In the genomic region with DNA sequence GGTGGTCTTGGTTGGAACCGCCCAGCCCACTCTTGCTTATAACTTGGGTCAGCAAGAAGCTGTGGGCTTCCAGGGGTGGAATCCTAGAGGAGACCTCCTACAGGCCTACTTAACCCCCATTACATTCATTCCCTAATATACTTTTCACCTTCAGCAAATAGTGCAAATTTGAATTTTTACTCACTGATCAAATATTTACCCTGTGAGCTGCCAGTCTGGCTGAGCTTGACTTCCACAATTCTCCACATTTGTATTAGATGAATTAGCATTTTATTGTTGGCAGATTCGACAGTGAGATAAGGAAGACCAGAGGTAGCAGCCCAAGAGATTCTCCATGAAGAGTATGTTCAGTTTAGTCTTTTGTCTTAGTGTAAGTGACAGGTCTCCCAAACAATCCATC, we compare ENCODE assay signal across 1 cellular context.
TF ChIP-seq lines count a peak whose summit lies in the region.

No MANE protein-coding gene starts in this region.

TF ChIP-seq in A549, 52 proteins besides CTCF, POLR2A, EP300 and RAD21 (continued from another document):
- TF ChIP-seq, protein P1, sequence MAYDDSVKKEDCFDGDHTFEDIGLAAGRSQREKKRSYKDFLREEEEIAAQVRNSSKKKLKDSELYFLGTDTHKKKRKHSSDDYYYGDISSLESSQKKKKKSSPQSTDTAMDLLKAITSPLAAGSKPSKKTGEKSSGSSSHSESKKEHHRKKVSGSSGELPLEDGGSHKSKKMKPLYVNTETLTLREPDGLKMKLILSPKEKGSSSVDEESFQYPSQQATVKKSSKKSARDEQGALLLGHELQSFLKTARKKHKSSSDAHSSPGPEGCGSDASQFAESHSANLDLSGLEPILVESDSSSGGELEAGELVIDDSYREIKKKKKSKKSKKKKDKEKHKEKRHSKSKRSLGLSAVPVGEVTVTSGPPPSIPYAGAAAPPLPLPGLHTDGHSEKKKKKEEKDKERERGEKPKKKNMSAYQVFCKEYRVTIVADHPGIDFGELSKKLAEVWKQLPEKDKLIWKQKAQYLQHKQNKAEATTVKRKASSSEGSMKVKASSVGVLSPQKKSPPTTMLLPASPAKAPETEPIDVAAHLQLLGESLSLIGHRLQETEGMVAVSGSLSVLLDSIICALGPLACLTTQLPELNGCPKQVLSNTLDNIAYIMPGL (CRISPR knock-in tag; IDR thresholded peaks at IDR 0.05; ENCODE audit: borderline replicate concordance): no peak
- TF ChIP-seq KDM5A (IDR thresholded peaks at IDR 0.05): no peak
- no peak for TF ChIP-seq CBX2 (IDR thresholded peaks at IDR 0.05; ENCODE audit: borderline replicate concordance, low read depth)
- no peak for TF ChIP-seq TFCP2L1 (CRISPR knock-in tag; IDR thresholded peaks at IDR 0.05)
- TF ChIP-seq, protein P2, sequence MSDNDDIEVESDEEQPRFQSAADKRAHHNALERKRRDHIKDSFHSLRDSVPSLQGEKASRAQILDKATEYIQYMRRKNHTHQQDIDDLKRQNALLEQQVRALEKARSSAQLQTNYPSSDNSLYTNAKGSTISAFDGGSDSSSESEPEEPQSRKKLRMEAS (IDR thresholded peaks at IDR 0.05): no peak; the same call in 1 of the 2 replicates
- no peak for TF ChIP-seq NPAS2 (CRISPR knock-in tag; IDR thresholded peaks at IDR 0.05; ENCODE audit: borderline replicate concordance)
- TF ChIP-seq CBX8 (IDR thresholded peaks at IDR 0.05): no peak
- no peak for TF ChIP-seq FOXS1 (CRISPR knock-in tag; IDR thresholded peaks at IDR 0.05)
- TF ChIP-seq MYC (IDR thresholded peaks at IDR 0.05; ENCODE audit: borderline replicate concordance, low read length): no peak
- TF ChIP-seq CHD2 (IDR thresholded peaks at IDR 0.05; ENCODE audit: low read length, partially characterized antibody): no peak
- TF ChIP-seq, protein P3, sequence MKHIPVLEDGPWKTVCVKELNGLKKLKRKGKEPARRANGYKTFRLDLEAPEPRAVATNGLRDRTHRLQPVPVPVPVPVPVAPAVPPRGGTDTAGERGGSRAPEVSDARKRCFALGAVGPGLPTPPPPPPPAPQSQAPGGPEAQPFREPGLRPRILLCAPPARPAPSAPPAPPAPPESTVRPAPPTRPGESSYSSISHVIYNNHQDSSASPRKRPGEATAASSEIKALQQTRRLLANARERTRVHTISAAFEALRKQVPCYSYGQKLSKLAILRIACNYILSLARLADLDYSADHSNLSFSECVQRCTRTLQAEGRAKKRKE (CRISPR knock-in tag; IDR thresholded peaks at IDR 0.05; ENCODE audit: low read depth): no peak
- no peak for TF ChIP-seq EHF (CRISPR knock-in tag; IDR thresholded peaks at IDR 0.05)
- TF ChIP-seq FOSL2 (IDR thresholded peaks at IDR 0.05): no peak
- TF ChIP-seq FOSL2 (CRISPR knock-in tag; IDR thresholded peaks at IDR 0.05): 0 out of 2 replicates have a peak, but pooled peaks have one; percentile 15
- no peak for TF ChIP-seq HOXB13 (CRISPR knock-in tag; IDR thresholded peaks at IDR 0.05; ENCODE audit: low read depth)
- TF ChIP-seq PHF8 (IDR thresholded peaks at IDR 0.05; ENCODE audit: borderline replicate concordance, low read depth): no peak
- no peak for TF ChIP-seq BHLHE40 (IDR thresholded peaks at IDR 0.05; ENCODE audit: low read depth, low read length)
- TF ChIP-seq JUNB (IDR thresholded peaks at IDR 0.05): no peak
- TF ChIP-seq ZFP36 (IDR thresholded peaks at IDR 0.05; ENCODE audit: borderline replicate concordance, partially characterized antibody): no peak
- TF ChIP-seq RCOR1 (IDR thresholded peaks at IDR 0.05; ENCODE audit: low read depth, low read length): no peak
- TF ChIP-seq GATA3 (IDR thresholded peaks at IDR 0.05; ENCODE audit: borderline replicate concordance): peak; percentile 76; the same call in 1 of the 2 replicates
- TF ChIP-seq TP53 (CRISPR knock-in tag; IDR thresholded peaks at IDR 0.05): no peak
- no peak for TF ChIP-seq SREBF2 (IDR thresholded peaks at IDR 0.05)
- no peak for TF ChIP-seq NR3C1 (IDR thresholded peaks at IDR 0.05)
